ENCODE assay signal across 37 cellular contexts in genomic region chr15:79294075-79294474, GRCh38. TPM values are rescaled to one million over a fixed set of nuclear protein-coding genes. Genes with fewer than 3 reads are reported as not detected.
"Had no signal": no experiment of that assay in that cellular context is flagged by ENCODE, and none has a peak within 500 bp of the region (broad histone marks: within the 10 kb centered on the region; RNA-seq: fewer than 3 reads in every experiment).

No MANE protein-coding gene starts in this region.

- H3K9me3 Mint-ChIP-seq: activated CD8-positive, alpha-beta T cell treated with anti-CD3 and anti-CD28 coated beads for 36 hours; activated naive CD8-positive, alpha-beta T cell treated with anti-CD3 and anti-CD28 coated beads for 36 hours; activated T-cell treated with anti-CD3 and anti-CD28 coated beads, Interleukin-2, amount 50 U/mL, for 72 hours; activated T-helper 17 cell treated with anti-CD3 and anti-CD28 coated beads, Interleukin-2, amount 50 U/mL, for 72 hours; central memory CD8-positive, alpha-beta T cell had no signal

- H3K36me3 ChIP-seq: ascending aorta, cardiac muscle cell, Peyer's patch, SJSA1 had no signal

- ATAC-seq: activated CD4-positive, alpha-beta T cell treated with anti-CD3 and anti-CD28 coated beads for 36 hours; activated CD4-positive, CD25-positive, alpha-beta regulatory T cell treated with anti-CD3 and anti-CD28 coated beads, Interleukin-2, amount 50 U/mL, for 24 hours; activated CD8-positive, alpha-beta T cell treated with anti-CD3 and anti-CD28 coated beads for 36 hours; activated T-cell treated with anti-CD3 and anti-CD28 coated beads, Interleukin-2, amount 50 U/mL, for 72 hours; activated T-helper 17 cell treated with anti-CD3 and anti-CD28 coated beads, Interleukin-2, amount 50 U/mL, for 72 hours; PC-3 had no signal

- H3K36me3 Mint-ChIP-seq: activated naive CD8-positive, alpha-beta T cell treated with anti-CD3 and anti-CD28 coated beads for 36 hours had no signal

- H3K4me3 ChIP-seq: ascending aorta, cardiac muscle cell, Peyer's patch, SJSA1 had no signal

- FAIRE-seq: TTC549 had no signal

- H3K4me3 Mint-ChIP-seq: activated CD4-positive, alpha-beta T cell treated with anti-CD3 and anti-CD28 coated beads for 36 hours; activated CD8-positive, alpha-beta T cell treated with anti-CD3 and anti-CD28 coated beads for 36 hours; activated naive CD8-positive, alpha-beta T cell treated with anti-CD3 and anti-CD28 coated beads for 36 hours; activated T-cell treated with anti-CD3 and anti-CD28 coated beads, Interleukin-2, amount 50 U/mL, for 72 hours; activated T-helper 17 cell treated with anti-CD3 and anti-CD28 coated beads, Interleukin-2, amount 50 U/mL, for 72 hours; central memory CD8-positive, alpha-beta T cell had no signal

- H3K9me3 ChIP-seq: ascending aorta, Peyer's patch, SJSA1 had no signal

- DNase-seq: activated CD4-positive, alpha-beta T cell treated with anti-CD3 and anti-CD28 coated beads for 36 hours; activated CD4-positive, alpha-beta T cell treated with anti-CD3 and anti-CD28 coated beads, Interleukin-2, amount 50 U/mL, for 1 hour; activated CD8-positive, alpha-beta T cell treated with anti-CD3 and anti-CD28 coated beads for 36 hours; activated effector memory CD4-positive, alpha-beta T cell treated with anti-CD3 and anti-CD28 coated beads, Interleukin-2, amount 50 U/mL, for 16 hours; activated naive CD4-positive, alpha-beta T cell; activated naive CD4-positive, alpha-beta T cell treated with anti-CD3 and anti-CD28 coated beads, Interleukin-2, amount 50 U/mL, for 16 hours; activated naive CD8-positive, alpha-beta T cell treated with anti-CD3 and anti-CD28 coated beads for 36 hours; activated T-cell treated with anti-CD3 and anti-CD28 coated beads, Interleukin-2, amount 50 U/mL, for 1 hour; activated T-cell treated with anti-CD3 and anti-CD28 coated beads, Interleukin-2, amount 50 U/mL, for 72 hours; amniotic stem cell; Karpas-422; KBM-7; NCI-H1105; NCI-H1417 treated with DMSO at 0.1 percent for 48 hours; NCI-H1694; NCI-H1930; NCI-H2081 treated with DMSO at 0.1 percent for 48 hours; NCI-H226; NCI-H524 treated with DMSO at 0.1 percent for 48 hours; NK-92 treated with Interleukin-12 subunit alpha and Interleukin-12 subunit beta, amount 100 ng/mL, for 24 hours; PC-3; Peyer's patch; RPMI8226; SHP77 treated with DMSO at 0.1 percent for 48 hours; T1000 had no signal

- H3K27ac Mint-ChIP-seq: activated CD4-positive, alpha-beta T cell treated with anti-CD3 and anti-CD28 coated beads for 36 hours; activated CD8-positive, alpha-beta T cell treated with anti-CD3 and anti-CD28 coated beads for 36 hours; activated naive CD8-positive, alpha-beta T cell treated with anti-CD3 and anti-CD28 coated beads for 36 hours; activated T-cell treated with anti-CD3 and anti-CD28 coated beads, Interleukin-2, amount 50 U/mL, for 72 hours; activated T-helper 17 cell treated with anti-CD3 and anti-CD28 coated beads, Interleukin-2, amount 50 U/mL, for 72 hours had no signal

- H3K27ac ChIP-seq: ascending aorta, cardiac muscle cell, Peyer's patch, SJSA1 had no signal

- H3K27me3 ChIP-seq: ascending aorta, Peyer's patch had no signal

- H3K4me1 ChIP-seq: ascending aorta, Peyer's patch had no signal

RNA-seq across cellular contexts. Expression of gene ANKRD34C, which starts 11.6 kb away (rescaled TPM):
- total RNA-seq: activated CD4-positive, alpha-beta T cell treated with anti-CD3 and anti-CD28 coated beads for 36 hours; activated CD8-positive, alpha-beta memory T cell treated with anti-CD3 and anti-CD28 coated beads for 36 hours; activated CD8-positive, alpha-beta T cell treated with anti-CD3 and anti-CD28 coated beads for 36 hours; activated naive CD8-positive, alpha-beta T cell treated with anti-CD3 and anti-CD28 coated beads for 36 hours; activated T-cell treated with anti-CD3 and anti-CD28 coated beads, Interleukin-2, amount 50 U/mL, for 72 hours; activated T-helper 17 cell treated with anti-CD3 and anti-CD28 coated beads, Interleukin-2, amount 50 U/mL, for 72 hours; ascending aorta; cardiac muscle cell; MCF 10A; NCI-H460; PC-3; Peyer's patch; SJSA1; T-helper 1 cell treated with Interleukin-12 subunit alpha and Interleukin-12 subunit beta and Interleukin-4 antibody, amounts not matched to agents 30 ng/mL and 1 ng/mL, for 36 hours; T-helper 2 cell treated with Interferon-gamma antibody and Interleukin-4, amounts not matched to agents 100 ng/mL and 5 ng/mL, for 36 hours had no signal
- polyA plus RNA-seq: cardiac muscle cell had no signal
